In the genomic region with DNA sequence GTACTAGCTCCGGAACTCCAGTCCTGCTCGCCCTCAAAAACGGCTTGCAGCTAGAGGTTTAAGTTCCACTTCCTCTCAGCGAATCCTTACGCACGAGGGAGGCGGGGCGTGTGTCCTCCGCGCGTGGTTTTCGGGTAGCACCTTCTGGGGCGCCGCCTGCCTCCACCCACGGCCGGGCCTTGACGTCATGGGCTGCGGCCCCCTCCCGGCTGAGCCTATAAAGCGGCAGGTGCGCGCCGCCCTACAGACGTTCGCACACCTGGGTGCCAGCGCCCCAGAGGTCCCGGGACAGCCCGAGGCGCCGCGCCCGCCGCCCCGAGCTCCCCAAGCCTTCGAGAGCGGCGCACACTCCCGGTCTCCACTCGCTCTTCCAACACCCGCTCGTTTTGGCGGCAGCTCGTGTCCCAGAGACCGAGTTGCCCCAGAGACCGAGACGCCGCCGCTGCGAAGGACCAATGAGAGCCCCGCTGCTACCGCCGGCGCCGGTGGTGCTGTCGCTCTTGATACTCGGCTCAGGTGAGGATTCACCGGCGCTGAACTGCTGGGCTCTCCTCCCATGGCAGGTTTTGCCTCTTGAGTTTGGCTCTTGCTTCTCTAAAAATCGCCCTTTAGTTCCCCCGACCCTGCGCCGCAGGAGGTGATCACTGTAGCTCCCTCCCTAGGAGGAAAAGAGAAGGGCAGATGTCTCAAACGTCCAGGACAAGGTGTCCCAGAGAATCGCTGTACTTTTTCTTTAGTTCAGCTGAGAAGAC, we compare ENCODE assay signal across 8 cellular contexts. TPM values are rescaled to one million over a fixed set of nuclear protein-coding genes. Genes with fewer than 3 reads are reported as not detected.
DNase-seq lines count a peak whose midpoint lies in the region; ATAC-seq and TF ChIP-seq lines count a peak whose summit lies in the region.

A gene with protein sequence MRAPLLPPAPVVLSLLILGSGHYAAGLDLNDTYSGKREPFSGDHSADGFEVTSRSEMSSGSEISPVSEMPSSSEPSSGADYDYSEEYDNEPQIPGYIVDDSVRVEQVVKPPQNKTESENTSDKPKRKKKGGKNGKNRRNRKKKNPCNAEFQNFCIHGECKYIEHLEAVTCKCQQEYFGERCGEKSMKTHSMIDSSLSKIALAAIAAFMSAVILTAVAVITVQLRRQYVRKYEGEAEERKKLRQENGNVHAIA (plus strand): TSS at position 246 of the 752 bp plus-strand sequence. CDS start 210 bp downstream, at position 456.

- peak within 1 kb of the TSS; percentile 72 for H3K27ac ChIP-seq in CD4-positive, alpha-beta T cell (ENCODE audit: low read depth, low read length)
- peak within 1 kb of the TSS; percentile 18 to 64 for H3K27ac ChIP-seq in ovary
- peak within 1 kb of the TSS; percentile 46 to 78 (median 49) for H3K27ac ChIP-seq in thyroid gland

- H3K4me1 Mint-ChIP-seq in CD4-positive, alpha-beta T cell (ENCODE audit: low read depth) = peaks cover 15% of the 10 kb centered on the region

- intact Hi-C loops in CD4-positive, alpha-beta T cell (cut with DNase I, micrococcal nuclease) = loop anchor here (1.0 to 10.0 kb wide), 5 partner anchors 43 to 293 kb away; no protein-coding TSS in a partner anchor
- intact Hi-C loops in ovary (cut with DNase I) (loop anchor here in 1 of 4 donors (5.0 kb wide), 1 partner anchor 1758 kb away; no protein-coding TSS in a partner anchor), thyroid gland (cut with DNase I) (no loop called here)

- CTCF ChIA-PET in CD4-positive, alpha-beta T cell (lab: Charles Lee) = interaction anchor here (1.0 to 1.7 kb wide), 5 partner anchors 9 to 72 kb away, joined by 3 to 6 read pairs (median 4); no protein-coding TSS in a partner anchor

- H3K27me3 ChIP-seq in CD4-positive, alpha-beta T cell (ENCODE audit: control insufficient read depth, insufficient read depth, low read length) = no peaks in the 10 kb centered on the region
- H3K27me3 ChIP-seq in ovary (no peaks in the 10 kb centered on the region), thyroid gland (no peaks in the 10 kb centered on the region)

- DNase-seq in CD4-positive, alpha-beta T cell = peak; percentile 79 to 94 (median 88)
- peak; percentile 73 for DNase-seq in RPMI8226
- DNase-seq in activated gamma-delta T cell (lab: John Stamatoyannopoulos, UW) = peak; percentile 62
- DNase-seq in globus pallidus (ENCODE audit: low spot score) = peak; percentile 3
- peak; percentile 41 to 80 (median 68) for DNase-seq in ovary
- DNase-seq in thyroid gland = peak; percentile 71 to 78

- H3K27ac Mint-ChIP-seq in CD4-positive, alpha-beta T cell = peak within 1 kb of the TSS; percentile 89

- H3K4me1 ChIP-seq in ovary (ENCODE audit: insufficient read depth) (no peaks in the 10 kb centered on the region), thyroid gland (no peaks in the 10 kb centered on the region)

- no peaks in the 10 kb centered on the region for H3K9me3 Mint-ChIP-seq in CD4-positive, alpha-beta T cell

- ATAC-seq in CD4-positive, alpha-beta T cell (ENCODE audit: poor library complexity) = peak; percentile 93
- peak; percentile 92 for ATAC-seq in GM19395 (IDR thresholded peaks at IDR 0.05; ENCODE audit: unreplicated experiment)
- ATAC-seq in HG03469 (IDR thresholded peaks at IDR 0.05; ENCODE audit: unreplicated experiment) = peak; percentile 83

- TF ChIP-seq EP300 in ovary (IDR thresholded peaks at IDR 0.05) = no peak

- H3K4me3 Mint-ChIP-seq in CD4-positive, alpha-beta T cell = peak within 1 kb of the TSS; percentile 88

- POLR2A ChIA-PET in CD4-positive, alpha-beta T cell (lab: Charles Lee) = interaction anchor here (0.7 to 2.7 kb wide), 9 partner anchors 9 to 47 kb away, joined by 3 to 26 read pairs (median 4); no protein-coding TSS in a partner anchor

- peaks cover 3% of the 10 kb centered on the region for H3K36me3 Mint-ChIP-seq in CD4-positive, alpha-beta T cell (ENCODE audit: low read depth)

- peak within 1 kb of the TSS; percentile 37 for H3K4me3 ChIP-seq in ovary
- H3K4me3 ChIP-seq in thyroid gland (replicated peaks in 1 of 3) = peak within 1 kb of the TSS; percentile 19 to 71 (median 51)

- 1% methylated on average over 55 to 64 of the region's 64 CpGs for WGBS in ovary, 3 donors
- WGBS in thyroid gland, 2 donors = 1 to 4% methylated on average over 11 to 30 of the region's 64 CpGs

- TF ChIP-seq CTCF in CD4-positive, alpha-beta T cell (IDR thresholded peaks at IDR 0.05) = peak; percentile 52
- TF ChIP-seq CTCF in ovary (IDR thresholded peaks at IDR 0.05) (peak in 1 of 3 donors; percentile 23), thyroid gland (IDR thresholded peaks at IDR 0.05) (peak in 4 of 6 experiments; percentile 18 to 51 (median 41))

- H3K27me3 Mint-ChIP-seq in CD4-positive, alpha-beta T cell = peaks cover 5% of the 10 kb centered on the region

- no peak for TF ChIP-seq POLR2A in ovary (IDR thresholded peaks at IDR 0.05)
- TF ChIP-seq POLR2A in thyroid gland (IDR thresholded peaks at IDR 0.05) = peak in 1 of 2 donors; percentile 78

- no peaks in the 10 kb centered on the region for H3K9me3 ChIP-seq in CD4-positive, alpha-beta T cell (ENCODE audit: control insufficient read depth, low read length)
- H3K9me3 ChIP-seq in ovary (no peaks in the 10 kb centered on the region), thyroid gland (no peaks in the 10 kb centered on the region)

- H3K36me3 ChIP-seq in ovary (no peaks in the 10 kb centered on the region), thyroid gland (no peaks in the 10 kb centered on the region)

RNA-seq across cellular contexts. Expression of the gene that starts here (rescaled TPM):
- total RNA-seq in CD4-positive, alpha-beta T cell = 10 to 100 TPM; 57.9 to 63.8 TPM
- 10 to 100 TPM in 2 of 7 donors, 1 to 10 TPM in 3, under 1 TPM in 2; 0.48 to 72.7 (median 6.3) TPM for total RNA-seq in ovary
- polyA plus RNA-seq in ovary = 100 to 1,000 TPM in 1 of 2 donors, 1 to 10 TPM in 1; 6.7 to 146 TPM
- 1 to 10 TPM in 2 of 4 donors, under 1 TPM in 2; 0.63 to 2.6 (median 1.2) TPM for total RNA-seq in thyroid gland

Comparison
In these comparisons a context has a peak if more than half of its experiments do, and no peak if none do; other contexts are left out.
1. Peak in every context shown above with its lines: DNase-seq, ATAC-seq, H3K4me3 ChIP-seq and H3K27ac ChIP-seq.
2. DNase-seq: peak in every context shown above with its lines; median percentile 88 in CD4-positive, alpha-beta T cell; 74 in thyroid gland; 73 in RPMI8226; 68 in ovary; 62 in activated gamma-delta T cell; 3 in globus pallidus.